22 cellular contexts compared by ENCODE assay signal in genomic region chr20:30499123-30499522, GRCh38.
DNase-seq lines count a peak whose midpoint lies in the region; ATAC-seq and TF ChIP-seq lines count a peak whose summit lies in the region.
"Had no signal": no experiment of that assay in that cellular context is flagged by ENCODE, and none has a peak within 500 bp of the region (broad histone marks: within the 10 kb centered on the region; RNA-seq: fewer than 3 reads in every experiment).

No MANE protein-coding gene starts in this region.

- in situ Hi-C loops in G401 (cut with HindIII; ENCODE audit: low sequenced_read_pairs), result no loop called here

- no peak for TF ChIP-seq CTCF in GM23338 (conservative IDR thresholded peaks at IDR 0.05; ENCODE audit: low read depth in 2 of 2)
- TF ChIP-seq CTCF in KMS-11 (conservative IDR thresholded peaks at IDR 0.05; ENCODE audit: low read depth, low read length), result no peak

- H3K18ac ChIP-seq in trophoblast cell (ENCODE audit: low read length), result no peak overlapping the region

- no peak overlapping the region for H3K27ac ChIP-seq in ACC112 (ENCODE audit: low read depth, low read length)
- peak overlapping the region; percentile 83 for H3K27ac ChIP-seq in GM23338 (ENCODE audit: low read depth)
- H3K27ac ChIP-seq in KMS-11, result peak overlapping the region; percentile 96
- peak overlapping the region; percentile 92 for H3K27ac ChIP-seq in iPS-18a (ENCODE audit: low read length)
- no peak overlapping the region for H3K27ac ChIP-seq in trophoblast cell (ENCODE audit: low read depth, low read length)
- H3K27ac ChIP-seq: BLaER1, SJSA1 had no signal

- H3K36me3 Mint-ChIP-seq in GM23338 (ENCODE audit: low read depth), result no peaks in the 10 kb centered on the region
- H3K36me3 Mint-ChIP-seq: CD4-positive, CD25-positive, alpha-beta regulatory T cell had no signal

- H3K4ac ChIP-seq in trophoblast cell (ENCODE audit: low read depth, low read length), result no peak overlapping the region

- H3K27me3 ChIP-seq in ACC112 (ENCODE audit: insufficient read depth, low read length) (peaks cover 30% of the 10 kb centered on the region), GM23338 (ENCODE audit: insufficient read depth) (peaks cover 26% of the 10 kb centered on the region), KMS-11 (ENCODE audit: insufficient read depth, low read depth) (no peaks in the 10 kb centered on the region), iPS-18a (ENCODE audit: control insufficient read depth, insufficient read depth, low read length) (peaks cover 15% of the 10 kb centered on the region), trophoblast cell (ENCODE audit: insufficient read depth, low read length) (no peaks in the 10 kb centered on the region)
- H3K27me3 ChIP-seq: BLaER1, SJSA1 had no signal

- no peak overlapping the region for H4K8ac ChIP-seq in trophoblast cell (ENCODE audit: low read depth, low read length)

- H4K91ac ChIP-seq in trophoblast cell (ENCODE audit: low read depth, low read length), result no peak overlapping the region

- H2AFZ ChIP-seq in ACC112 (ENCODE audit: low read length, unreplicated experiment), result no peak overlapping the region
- H2AFZ ChIP-seq in GM23338, result peak overlapping the region; percentile 76
- peak overlapping the region; percentile 62; the same call in 1 of the 2 replicates for H2AFZ ChIP-seq in KMS-11 (ENCODE audit: low read depth)
- H2AFZ ChIP-seq in trophoblast cell (ENCODE audit: insufficient read depth, low read length, poor library complexity), result no peak overlapping the region

- H3K23ac ChIP-seq in trophoblast cell (ENCODE audit: low read length), result no peak overlapping the region

- no peak overlapping the region for H3K27ac Mint-ChIP-seq in GM23338
- H3K27ac Mint-ChIP-seq: CD4-positive, CD25-positive, alpha-beta regulatory T cell had no signal

- H2AK5ac ChIP-seq in trophoblast cell (ENCODE audit: low read length), result no peak overlapping the region

- H3K4me1 Mint-ChIP-seq in GM23338, result no peaks in the 10 kb centered on the region
- H3K4me1 Mint-ChIP-seq: CD4-positive, CD25-positive, alpha-beta regulatory T cell had no signal

- peak overlapping the region; percentile 56 for H3K4me2 ChIP-seq in GM23338
- peak overlapping the region; percentile 78 for H3K4me2 ChIP-seq in KMS-11
- no peak overlapping the region for H3K4me2 ChIP-seq in trophoblast cell (ENCODE audit: low read length)
- H3K4me2 ChIP-seq: BLaER1 had no signal

- no peaks in the 10 kb centered on the region for H3K9me2 ChIP-seq in GM23338 (ENCODE audit: insufficient read depth)

- DNase-seq in GM23338 (ENCODE audit: low spot score) (no peak), G401 (ENCODE audit: low spot score) (no peak), iPS-NIHi7 (ENCODE audit: extremely low spot score) (no peak), trophoblast cell (no peak)
- DNase-seq: CD4-positive, CD25-positive, alpha-beta regulatory T cell; DMS153; NCI-H1105 treated with DMSO at 0.1 percent for 48 hours; NCI-H146; NCI-H1930; NCI-H446 treated with DMSO at 0.1 percent for 48 hours; NCI-H526; NCI-H82; NK-92 treated with Interleukin-12 subunit alpha and Interleukin-12 subunit beta, amount 100 ng/mL, for 24 hours; Right ventricle myocardium superior; RPMI8226 had no signal

- H2BK12ac ChIP-seq in trophoblast cell (ENCODE audit: low read length), result no peak overlapping the region

- H3K4me1 ChIP-seq in ACC112 (ENCODE audit: control insufficient read depth, insufficient read depth, low read length, unreplicated experiment) (peaks cover 4% of the 10 kb centered on the region), GM23338 (ENCODE audit: insufficient read depth) (peaks cover 20% of the 10 kb centered on the region), KMS-11 (ENCODE audit: low read depth, poor library complexity, severe bottlenecking) (peaks cover 40% of the 10 kb centered on the region), iPS-18a (ENCODE audit: control insufficient read depth, low read depth, low read length) (peaks cover 20% of the 10 kb centered on the region), trophoblast cell (ENCODE audit: control insufficient read depth in 1 of 2, insufficient read depth in 2 of 2, low read length in 2 of 2) (no peaks in the 10 kb centered on the region)
- H3K4me1 ChIP-seq: BLaER1, SJSA1 had no signal

- no peak overlapping the region for H3K4me3 Mint-ChIP-seq in GM23338
- H3K4me3 Mint-ChIP-seq: CD4-positive, CD25-positive, alpha-beta regulatory T cell had no signal

- H3K79me2 ChIP-seq in ACC112 (ENCODE audit: control insufficient read depth, insufficient read depth, low read length, unreplicated experiment), result no peaks in the 10 kb centered on the region
- no peaks in the 10 kb centered on the region for H3K79me2 ChIP-seq in GM23338 (replicated peaks; ENCODE audit: insufficient read depth)
- no peaks in the 10 kb centered on the region for H3K79me2 ChIP-seq in KMS-11 (ENCODE audit: insufficient read depth, low read depth)
- no peaks in the 10 kb centered on the region for H3K79me2 ChIP-seq in trophoblast cell (ENCODE audit: control insufficient read depth, insufficient read depth, low read length, poor library complexity)

- H3K9me3 ChIP-seq in iPS-18a (ENCODE audit: control insufficient read depth, low read depth, low read length) (no peaks in the 10 kb centered on the region), trophoblast cell (ENCODE audit: insufficient read depth, low read depth, low read length) (peaks cover 2% of the 10 kb centered on the region)
- H3K9me3 ChIP-seq: BLaER1, SJSA1 had no signal

- peaks cover 5% of the 10 kb centered on the region; the same call in 1 of the 2 replicates for H3F3A ChIP-seq in GM23338 (replicated peaks; ENCODE audit: low read depth)

- no peaks in the 10 kb centered on the region for H3K9me3 Mint-ChIP-seq in GM23338

- H2BK5ac ChIP-seq in trophoblast cell (ENCODE audit: low read depth, low read length, poor library complexity), result no peak overlapping the region

- H4K20me1 ChIP-seq in GM23338 (replicated peaks; ENCODE audit: insufficient read depth) (no peaks in the 10 kb centered on the region), KMS-11 (ENCODE audit: insufficient read depth) (no peaks in the 10 kb centered on the region)
- H4K20me1 ChIP-seq: BLaER1 had no signal

- H3K9ac ChIP-seq in KMS-11 (peak overlapping the region; percentile 71; the same call in 1 of the 2 replicates), iPS-18a (ENCODE audit: low read length) (peak overlapping the region; percentile 71), trophoblast cell (ENCODE audit: low read length) (no peak overlapping the region)
- H3K9ac ChIP-seq: BLaER1 had no signal

- ATAC-seq in GM23338 (peak; percentile 36; the same call in 2 of the 3 replicates), HG02642 (IDR thresholded peaks at IDR 0.05; ENCODE audit: poor library complexity, unreplicated experiment) (no peak)
- ATAC-seq: K562 had no signal

- H3K36me3 ChIP-seq in ACC112 (ENCODE audit: insufficient read depth, low read length) (no peaks in the 10 kb centered on the region), GM23338 (ENCODE audit: insufficient read depth) (no peaks in the 10 kb centered on the region), KMS-11 (ENCODE audit: insufficient read depth) (no peaks in the 10 kb centered on the region), iPS-18a (ENCODE audit: control insufficient read depth, low read depth, low read length) (no peaks in the 10 kb centered on the region), trophoblast cell (ENCODE audit: control insufficient read depth in 1 of 2, insufficient read depth in 2 of 2, low read length in 2 of 2) (no peaks in the 10 kb centered on the region)
- H3K36me3 ChIP-seq: BLaER1, SJSA1 had no signal

- WGBS in trophoblast cell (ENCODE audit: extremely low coverage, insufficient coverage, insufficient read length), result no CpG with 5 or more reads among the region's 1 CpG

- no peak overlapping the region for H3K14ac ChIP-seq in trophoblast cell (ENCODE audit: low read length)

- peak overlapping the region; percentile 68; the same call in 1 of the 2 replicates for H3K4me3 ChIP-seq in ACC112 (ENCODE audit: low read depth, low read length)
- H3K4me3 ChIP-seq in GM23338, result peak overlapping the region; percentile 37
- no peak overlapping the region for H3K4me3 ChIP-seq in KMS-11 (IDR thresholded peaks at IDR 0.05; ENCODE audit: insufficient read depth, low read depth, low read length)
- H3K4me3 ChIP-seq in iPS-18a (ENCODE audit: low read length), result peak overlapping the region; percentile 54
- no peak overlapping the region for H3K4me3 ChIP-seq in trophoblast cell (ENCODE audit: low read depth, low read length)
- H3K4me3 ChIP-seq: BLaER1, K562, SJSA1 had no signal

- H3K27me3 Mint-ChIP-seq in GM23338 (ENCODE audit: insufficient read depth, low read depth, poor library complexity), result peaks cover 6% of the 10 kb centered on the region
- H3K27me3 Mint-ChIP-seq: CD4-positive, CD25-positive, alpha-beta regulatory T cell had no signal

- H4K12ac ChIP-seq in trophoblast cell (ENCODE audit: low read depth, low read length), result no peak overlapping the region

- H3K79me1 ChIP-seq in trophoblast cell (ENCODE audit: low read length), result no peaks in the 10 kb centered on the region

- no peak overlapping the region for H2BK120ac ChIP-seq in trophoblast cell (ENCODE audit: insufficient read depth, low read length, poor library complexity)

TF ChIP-seq in GM23338, 12 proteins besides CTCF, POLR2A, EP300 and RAD21 (continues in another document):
- TF ChIP-seq ZNF114 (CRISPR knock-in tag; IDR thresholded peaks at IDR 0.05), result no peak
- no peak for TF ChIP-seq CREB1 (CRISPR knock-in tag; IDR thresholded peaks at IDR 0.05; ENCODE audit: low read depth)
- no peak for TF ChIP-seq EZH2 (IDR thresholded peaks at IDR 0.05; ENCODE audit: low read depth, unreplicated experiment)

Comparison
In these comparisons a context has a peak if more than half of its experiments do, and no peak if none do; other contexts are left out.
1. H2AFZ ChIP-seq: peak in GM23338 (single experiment) and KMS-11 (single experiment); none in ACC112 (single experiment) and trophoblast cell (single experiment).
2. H3K27ac ChIP-seq: peak in GM23338 (single experiment), KMS-11 (single experiment) and iPS-18a (single experiment); none in ACC112 (single experiment) and trophoblast cell (single experiment).
3. H3K4me3 ChIP-seq: peak in ACC112 (single experiment), GM23338 (single experiment) and iPS-18a (single experiment); none in KMS-11 (single experiment) and trophoblast cell (single experiment).